Comparison of ENCODE assay signal across 20 cellular contexts in genomic region chr12:3795800-3796133, GRCh38. TPM values are rescaled to one million over a fixed set of nuclear protein-coding genes. Genes with fewer than 3 reads are reported as not detected.
"Had no signal": no experiment of that assay in that cellular context is flagged by ENCODE, and none has a peak within 500 bp of the region (broad histone marks: within the 10 kb centered on the region; RNA-seq: fewer than 3 reads in every experiment).

No MANE protein-coding gene starts in this region.

- DNase-seq: activated CD4-positive, alpha-beta T cell treated with anti-CD3 and anti-CD28 coated beads for 48 hours; activated CD4-positive, alpha-beta T cell treated with anti-CD3 and anti-CD28 coated beads, Interleukin-2, amount 50 U/mL, for 4 hours; activated CD4-positive, CD25-positive, alpha-beta regulatory T cell treated with anti-CD3 and anti-CD28 coated beads, Interleukin-2, amount 50 U/mL, for 72 hours; activated CD8-positive, alpha-beta memory T cell treated with anti-CD3 and anti-CD28 coated beads, Interleukin-2, amount 50 U/mL, for 48 hours; activated CD8-positive, alpha-beta T cell treated with anti-CD3 and anti-CD28 coated beads, Interleukin-2, amount 10 ng/mL, durations not matched to agents 7 days and 5 days; activated effector memory CD4-positive, alpha-beta T cell treated with Interleukin-2 at 50 U/mL for 16 hours; activated naive CD4-positive, alpha-beta T cell; activated T-cell treated with anti-CD3 and anti-CD28 coated beads, Interleukin-2, amount 50 U/mL, for 1 hour; aorta; central memory CD4-positive, alpha-beta T cell; Karpas-422; MM.1S; NCI-H1694; PC-3; T-cell had no signal

- H3K4me1 Mint-ChIP-seq: T-cell had no signal

- H3K27ac Mint-ChIP-seq: activated CD8-positive, alpha-beta T cell treated with anti-CD3 and anti-CD28 coated beads, Interleukin-2, amount 10 ng/mL, durations not matched to agents 7 days and 5 days; activated naive CD4-positive, alpha-beta T cell treated with anti-CD3 and anti-CD28 coated beads, Interleukin-2, amount 50 U/mL, for 24 hours; activated T-helper 1 cell treated with anti-CD3 and anti-CD28 coated beads, Interleukin-12 subunit alpha, Interleukin-12 subunit beta, Interleukin-2, Interleukin-4 antibody, amounts not matched to agents 30 ng/mL and 10 ng/mL and 1 ng/mL, durations not matched to agents 14 hours and 24 hours and 36 hours; T-cell; WTC11 had no signal

- H3K27me3 Mint-ChIP-seq: activated naive CD4-positive, alpha-beta T cell treated with anti-CD3 and anti-CD28 coated beads, Interleukin-2, amount 50 U/mL, for 24 hours; T-cell had no signal

- H3K9me3 Mint-ChIP-seq: activated naive CD4-positive, alpha-beta T cell treated with anti-CD3 and anti-CD28 coated beads, Interleukin-2, amount 50 U/mL, for 24 hours; activated T-helper 1 cell treated with anti-CD3 and anti-CD28 coated beads, Interleukin-12 subunit alpha, Interleukin-12 subunit beta, Interleukin-2, Interleukin-4 antibody, amounts not matched to agents 30 ng/mL and 10 ng/mL and 1 ng/mL, durations not matched to agents 14 hours and 24 hours and 36 hours; T-cell had no signal

- FAIRE-seq: bronchial epithelial cell, RCC 7860 had no signal

- H3K4me3 Mint-ChIP-seq: activated CD8-positive, alpha-beta T cell treated with anti-CD3 and anti-CD28 coated beads, Interleukin-2, amount 10 ng/mL, durations not matched to agents 7 days and 5 days; activated naive CD4-positive, alpha-beta T cell treated with anti-CD3 and anti-CD28 coated beads, Interleukin-2, amount 50 U/mL, for 24 hours; activated T-helper 1 cell treated with anti-CD3 and anti-CD28 coated beads, Interleukin-12 subunit alpha, Interleukin-12 subunit beta, Interleukin-2, Interleukin-4 antibody, amounts not matched to agents 30 ng/mL and 10 ng/mL and 1 ng/mL, durations not matched to agents 14 hours and 24 hours and 36 hours; T-cell; WTC11 had no signal

RNA-seq across cellular contexts. Expression of gene CRACR2A, which starts 42.9 kb away (rescaled TPM):
- total RNA-seq: PC-3 had no signal
